In genomic region chr12:95462551-95462950, GRCh38 we compare ENCODE assay signal across 28 cellular contexts.
"Had no signal": no experiment of that assay in that cellular context is flagged by ENCODE, and none has a peak within 500 bp of the region (broad histone marks: within the 10 kb centered on the region; RNA-seq: fewer than 3 reads in every experiment).

No MANE protein-coding gene starts in this region.

- H3K79me2 ChIP-seq: parathyroid adenoma had no signal

- H3K27me3 ChIP-seq: neural progenitor cell, ovary, spleen, suprapubic skin, testis, tibial artery, transverse colon, upper lobe of right lung, uterus had no signal

- ATAC-seq: natural killer cell; psoas muscle; right cardiac atrium; sciatic nerve; stimulated activated memory B cell treated with anti-CD40 and anti-IgM and Interleukin-4, amounts not matched to agents 10 μg/mL and 1 μg/mL and 100 μg/mL, for 72 hours; stimulated activated naive CD8-positive, alpha-beta T cell treated with anti-CD3 and anti-CD28 coated beads, Interleukin-15, amount 100 ng/mL, for 72 hours; stimulated activated naive CD8-positive, alpha-beta T cell treated with anti-CD3 and anti-CD28 coated beads, Interleukin-15, Interleukin-2, amounts not matched to agents 100 U/mL and 50 U/mL, for 24 hours; upper lobe of right lung had no signal

- H3K4me1 ChIP-seq: neural progenitor cell, parathyroid adenoma, psoas muscle, spleen, suprapubic skin, testis, tibial artery, transverse colon, upper lobe of right lung, uterus had no signal

- H3K9ac ChIP-seq: neural progenitor cell, parathyroid adenoma had no signal

- H3K27ac ChIP-seq: neural progenitor cell, ovary, parathyroid adenoma, psoas muscle, skin epidermis, spleen, suprapubic skin, testis, tibial artery, transverse colon, upper lobe of right lung, uterus had no signal

- H3K4me3 ChIP-seq: neural progenitor cell, ovary, psoas muscle, skin epidermis, smooth muscle cell, spleen, suprapubic skin, testis, tibial artery, transverse colon, upper lobe of right lung, uterus had no signal

- H3K4me2 ChIP-seq: neural progenitor cell, smooth muscle cell had no signal

- H3K36me3 ChIP-seq: neural progenitor cell, ovary, spleen, suprapubic skin, tibial artery, transverse colon, upper lobe of right lung, uterus had no signal

- H3K9me3 ChIP-seq: ovary, psoas muscle, testis, upper lobe of right lung, uterus had no signal

- DNase-seq: natural killer cell; occipital lobe; ovary; posterior cingulate gyrus; psoas muscle; right cardiac atrium; spleen; stimulated activated CD4-positive, alpha-beta T cell treated with anti-CD3 and anti-CD28 coated beads, Interleukin-12 subunit alpha, Interleukin-12 subunit beta, amount 100 ng/mL, for 4 hours; stimulated activated CD4-positive, alpha-beta T cell treated with anti-CD3 and anti-CD28 coated beads, Interleukin-1b, Interleukin-23, amount 100 ng/mL, for 48 hours; stimulated activated CD4-positive, alpha-beta T cell treated with anti-CD3 and anti-CD28 coated beads, Interleukin-4, amount 100 ng/mL, for 1 hour; stimulated activated CD4-positive, alpha-beta T cell treated with anti-CD3 and anti-CD28 coated beads, Interleukin-4, amount 100 ng/mL, for 4 hours; stimulated activated CD8-positive, alpha-beta memory T cell treated with anti-CD3 and anti-CD28 coated beads, Interleukin-4, amount 100 ng/mL, for 48 hours; stimulated activated naive CD4-positive, alpha-beta T cell; stimulated activated naive CD8-positive, alpha-beta T cell treated with anti-CD3 and anti-CD28 coated beads, Interleukin-15, amount 100 ng/mL, for 72 hours; stimulated activated naive CD8-positive, alpha-beta T cell treated with anti-CD3 and anti-CD28 coated beads, Interleukin-15, Interleukin-2, amounts not matched to agents 100 U/mL and 50 U/mL, for 24 hours; substantia nigra; testis; tibial artery; transverse colon; upper lobe of right lung; uterus had no signal

- H2AFZ ChIP-seq: neural progenitor cell, parathyroid adenoma had no signal
